In the genomic region with DNA sequence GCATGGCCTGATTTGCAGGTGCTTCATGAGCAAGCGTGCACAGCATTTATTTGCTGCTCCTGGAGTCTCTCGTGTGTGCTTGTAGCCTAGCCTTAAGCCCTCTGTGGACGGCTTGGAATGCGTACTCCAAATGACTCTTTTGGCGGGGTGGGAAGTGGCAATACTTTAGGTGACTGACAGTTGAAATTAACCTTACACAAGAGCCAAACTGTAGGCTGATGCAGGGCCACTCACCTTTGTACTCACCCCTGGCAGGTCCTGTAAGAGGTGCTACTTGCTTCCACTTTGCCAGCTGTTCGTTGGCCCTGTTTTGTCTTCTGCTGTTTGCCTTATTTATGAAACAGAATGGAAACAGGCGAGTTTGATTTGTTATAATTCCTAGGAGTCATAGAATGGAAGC, we compare ENCODE assay signal across 14 cellular contexts. TPM values are rescaled to one million over a fixed set of nuclear protein-coding genes. Genes with fewer than 3 reads are reported as not detected.
DNase-seq lines count a peak whose midpoint lies in the region; ATAC-seq and TF ChIP-seq lines count a peak whose summit lies in the region.
"Had no signal": no experiment of that assay in that cellular context is flagged by ENCODE, and none has a peak within 500 bp of the region (broad histone marks: within the 10 kb centered on the region; RNA-seq: fewer than 3 reads in every experiment).

No MANE protein-coding gene starts in this region.

- H3K4me3 Mint-ChIP-seq in activated T-cell treated with anti-CD3 and anti-CD28 coated beads, Interleukin-2, amount 50 U/mL, for 24 hours = no peak overlapping the region
- H3K4me3 Mint-ChIP-seq in activated naive CD8-positive, alpha-beta T cell treated with anti-CD3 and anti-CD28 coated beads for 36 hours = no peak overlapping the region
- H3K4me3 Mint-ChIP-seq in progenitor cell of endocrine pancreas (ENCODE audit: low read depth) = no peak overlapping the region
- H3K4me3 Mint-ChIP-seq in nephron progenitor cell = no peak overlapping the region

- peak; percentile 23 for DNase-seq in activated T-cell treated with anti-CD3 and anti-CD28 coated beads, Interleukin-2, amount 50 U/mL, for 24 hours
- no peak for DNase-seq in activated T-cell treated with anti-CD3 and anti-CD28 coated beads, Interleukin-2, amount 50 U/mL, for 1 hour
- peak; percentile 47 for DNase-seq in NCI-H187 treated with DMSO at 0.1 percent for 48 hours (lab: John Stamatoyannopoulos, UW)
- no peak for DNase-seq in activated naive CD8-positive, alpha-beta T cell treated with anti-CD3 and anti-CD28 coated beads for 36 hours
- DNase-seq in progenitor cell of endocrine pancreas (ENCODE audit: low spot score, unreplicated experiment) = no peak
- no peak for DNase-seq in nephron progenitor cell
- no peak for DNase-seq in germinal center (ENCODE audit: low spot score)
- DNase-seq: ACHN; dermis blood vessel endothelial cell; NCI-H446 treated with DMSO at 0.1 percent for 48 hours; stimulated activated CD8-positive, alpha-beta memory T cell treated with anti-CD3 and anti-CD28 coated beads, Interleukin-4, amount 100 ng/mL, for 48 hours; transverse colon had no signal

- H3K27me3 Mint-ChIP-seq in activated T-cell treated with anti-CD3 and anti-CD28 coated beads, Interleukin-2, amount 50 U/mL, for 24 hours = no peaks in the 10 kb centered on the region
- no peaks in the 10 kb centered on the region for H3K27me3 Mint-ChIP-seq in activated naive CD8-positive, alpha-beta T cell treated with anti-CD3 and anti-CD28 coated beads for 36 hours
- no peaks in the 10 kb centered on the region for H3K27me3 Mint-ChIP-seq in progenitor cell of endocrine pancreas
- no peaks in the 10 kb centered on the region for H3K27me3 Mint-ChIP-seq in nephron progenitor cell (ENCODE audit: low read depth, poor library complexity)

- no peak for ATAC-seq in HG03025 (IDR thresholded peaks at IDR 0.05; ENCODE audit: low FRiP score, unreplicated experiment)
- ATAC-seq: esophagus mucosa had no signal

- H3K9me3 Mint-ChIP-seq in activated T-cell treated with anti-CD3 and anti-CD28 coated beads, Interleukin-2, amount 50 U/mL, for 24 hours = no peaks in the 10 kb centered on the region
- no peaks in the 10 kb centered on the region for H3K9me3 Mint-ChIP-seq in activated naive CD8-positive, alpha-beta T cell treated with anti-CD3 and anti-CD28 coated beads for 36 hours
- H3K9me3 Mint-ChIP-seq in progenitor cell of endocrine pancreas (ENCODE audit: low read depth) = no peaks in the 10 kb centered on the region
- H3K9me3 Mint-ChIP-seq in nephron progenitor cell = no peaks in the 10 kb centered on the region

- H3K27ac Mint-ChIP-seq in activated T-cell treated with anti-CD3 and anti-CD28 coated beads, Interleukin-2, amount 50 U/mL, for 24 hours = peak overlapping the region; percentile 95
- H3K27ac Mint-ChIP-seq in activated naive CD8-positive, alpha-beta T cell treated with anti-CD3 and anti-CD28 coated beads for 36 hours = peak overlapping the region; percentile 90
- peak overlapping the region; percentile 65 for H3K27ac Mint-ChIP-seq in progenitor cell of endocrine pancreas
- H3K27ac Mint-ChIP-seq in nephron progenitor cell = no peak overlapping the region

- TF ChIP-seq CTCF in progenitor cell of endocrine pancreas (IDR thresholded peaks at IDR 0.05; ENCODE audit: unreplicated experiment) (no peak), nephron progenitor cell (IDR thresholded peaks at IDR 0.05) (no peak)

- H3K4me1 Mint-ChIP-seq in activated T-cell treated with anti-CD3 and anti-CD28 coated beads, Interleukin-2, amount 50 U/mL, for 24 hours (ENCODE audit: low read depth) = peaks cover 71% of the 10 kb centered on the region
- H3K4me1 Mint-ChIP-seq in activated naive CD8-positive, alpha-beta T cell treated with anti-CD3 and anti-CD28 coated beads for 36 hours = peaks cover 52% of the 10 kb centered on the region
- peaks cover 17% of the 10 kb centered on the region for H3K4me1 Mint-ChIP-seq in progenitor cell of endocrine pancreas (ENCODE audit: low read depth)
- H3K4me1 Mint-ChIP-seq in nephron progenitor cell = peaks cover 36% of the 10 kb centered on the region

- peaks cover 89% of the 10 kb centered on the region for H3K36me3 Mint-ChIP-seq in activated T-cell treated with anti-CD3 and anti-CD28 coated beads, Interleukin-2, amount 50 U/mL, for 24 hours (ENCODE audit: low read depth)
- peaks cover 28% of the 10 kb centered on the region for H3K36me3 Mint-ChIP-seq in activated naive CD8-positive, alpha-beta T cell treated with anti-CD3 and anti-CD28 coated beads for 36 hours
- H3K36me3 Mint-ChIP-seq in progenitor cell of endocrine pancreas (ENCODE audit: insufficient read depth) (peaks cover 8% of the 10 kb centered on the region), nephron progenitor cell (ENCODE audit: low read depth) (peaks cover 29% of the 10 kb centered on the region)

RNA-seq across cellular contexts. Expression of a gene that starts 22.9 kb away (rescaled TPM):
- 10 to 100 TPM; 28.2 to 30.7 TPM for total RNA-seq in activated naive CD8-positive, alpha-beta T cell treated with anti-CD3 and anti-CD28 coated beads for 36 hours
- total RNA-seq in progenitor cell of endocrine pancreas = 30.0 and 31.8 TPM in 2 replicates

Comparison
In these comparisons a context has a peak if more than half of its experiments do, and no peak if none do; other contexts are left out.
1. DNase-seq: peak in activated T-cell treated with anti-CD3 and anti-CD28 coated beads, Interleukin-2, amount 50 U/mL, for 24 hours (single experiment) and NCI-H187 treated with DMSO at 0.1 percent for 48 hours (single experiment); none in activated T-cell treated with anti-CD3 and anti-CD28 coated beads, Interleukin-2, amount 50 U/mL, for 1 hour (single experiment), activated naive CD8-positive, alpha-beta T cell treated with anti-CD3 and anti-CD28 coated beads for 36 hours (single experiment), progenitor cell of endocrine pancreas (single experiment), nephron progenitor cell (single experiment) and germinal center (single experiment).